ENCODE assay signal across 15 cellular contexts in the genomic region with DNA sequence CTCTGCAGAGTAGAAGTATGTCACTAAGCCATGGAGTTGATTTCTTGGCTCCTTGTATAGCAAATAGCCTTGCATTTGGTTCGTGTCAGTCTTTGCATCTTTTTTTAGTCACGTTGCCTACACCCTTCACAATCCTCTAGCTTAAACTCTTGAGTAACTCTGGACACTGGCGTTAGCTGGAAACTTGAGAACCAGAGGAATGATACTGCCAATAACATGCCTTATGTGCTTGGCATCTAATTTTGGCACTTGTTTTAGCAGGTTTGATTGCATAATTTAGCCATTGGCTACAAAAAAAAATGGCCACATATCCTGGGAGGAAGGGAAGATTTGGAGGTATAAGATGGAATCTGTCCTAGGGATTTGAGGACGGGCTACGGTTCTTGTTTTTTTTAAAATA.
DNase-seq lines count a peak whose midpoint lies in the region; FAIRE-seq and TF ChIP-seq lines count a peak whose summit lies in the region.
"Had no signal": no experiment of that assay in that cellular context is flagged by ENCODE, and none has a peak within 500 bp of the region (broad histone marks: within the 10 kb centered on the region; RNA-seq: fewer than 3 reads in every experiment).

No MANE protein-coding gene starts in this region.

- BruUV-seq in OCI-LY7 (replicated peaks; lab: Mats Ljungman, UMichigan): no TSS peak

- WGBS in esophagus squamous epithelium, 2 donors: 36 to 49% methylated on average over 5 of the region's 5 CpGs

- no peak for FAIRE-seq in D721Med (lab: Jason Lieb, UNC)

- CTCF ChIA-PET in OCI-LY7 (lab: Charles Lee; ENCODE audit: unreplicated experiment): no interaction called here

- peaks cover 57% of the 10 kb centered on the region for H3K79me2 ChIP-seq in osteoblast (ENCODE audit: insufficient read depth, low read length)
- H3K79me2 ChIP-seq in OCI-LY7 (ENCODE audit: insufficient read depth, low read depth, low read length): peaks cover 16% of the 10 kb centered on the region; the same call in 1 of the 2 replicates

- H4K20me1 ChIP-seq in osteoblast (ENCODE audit: insufficient read depth, low read length): no peaks in the 10 kb centered on the region
- H4K20me1 ChIP-seq in OCI-LY7 (ENCODE audit: insufficient read depth, low read length): no peaks in the 10 kb centered on the region

- no peaks in the 10 kb centered on the region for H3K36me3 ChIP-seq in esophagus squamous epithelium
- no peaks in the 10 kb centered on the region for H3K36me3 ChIP-seq in osteoblast (ENCODE audit: insufficient read depth, low read length)
- peaks cover 6% of the 10 kb centered on the region; the same call in 1 of the 2 replicates for H3K36me3 ChIP-seq in OCI-LY7 (ENCODE audit: insufficient read depth, low read length)

- H3K9me3 ChIP-seq in esophagus squamous epithelium: no peaks in the 10 kb centered on the region
- H3K9me3 ChIP-seq in osteoblast (ENCODE audit: low read depth, low read length): no peaks in the 10 kb centered on the region
- H3K9me3 ChIP-seq in OCI-LY7 (ENCODE audit: low read length): no peaks in the 10 kb centered on the region

- no peaks in the 10 kb centered on the region for H3K9me2 ChIP-seq in OCI-LY7 (ENCODE audit: insufficient read depth, low read length)

- peak overlapping the region in 3 of 4 donors; percentile 37 to 40 (median 38) for H3K27ac ChIP-seq in esophagus squamous epithelium
- peak overlapping the region; percentile 35 for H3K27ac ChIP-seq in osteoblast (ENCODE audit: low read depth, low read length)
- no peak overlapping the region for H3K27ac ChIP-seq in OCI-LY7 (ENCODE audit: low read depth, low read length, poor library complexity, severe bottlenecking)

- DNase-seq in GM03348 (ENCODE audit: low spot score) (peak; percentile 39), NCI-H446 treated with DMSO at 0.1 percent for 48 hours (lab: John Stamatoyannopoulos, UW) (peak; percentile 26), esophagus squamous epithelium (lab: John Stamatoyannopoulos, UW) (no peak), osteoblast (ENCODE audit: insufficient read length, low spot score, missing footprints) (no peak), D721Med (ENCODE audit: insufficient read length, low spot score) (no peak), OCI-LY7 (ENCODE audit: low spot score) (no peak), NCI-H1048 (lab: John Stamatoyannopoulos, UW) (no peak)
- no peak for DNase-seq in activated effector memory CD4-positive, alpha-beta T cell treated with anti-CD3 and anti-CD28 coated beads, Interleukin-2, amount 50 U/mL, for 16 hours
- DNase-seq: activated CD4-positive, alpha-beta T cell treated with anti-CD3 and anti-CD28 coated beads, Interleukin-2, amount 10 ng/mL, durations not matched to agents 7 days and 5 days; foreskin melanocyte; GDM1; NCI-H1092; NCI-H69; stimulated activated CD4-positive, alpha-beta T cell treated with anti-CD3 and anti-CD28 coated beads, Interleukin-15, amount 100 ng/mL, for 24 hours had no signal

- H3K4me2 ChIP-seq in osteoblast (ENCODE audit: insufficient read depth, low read length) (peak overlapping the region; percentile 17), OCI-LY7 (ENCODE audit: low read length) (no peak overlapping the region)

- TF ChIP-seq POLR2A in esophagus squamous epithelium (IDR thresholded peaks at IDR 0.05): no peak

- TF ChIP-seq CTCF in esophagus squamous epithelium (IDR thresholded peaks at IDR 0.05): no peak
- TF ChIP-seq CTCF in osteoblast (IDR thresholded peaks at IDR 0.05; ENCODE audit: extremely low read depth, low read depth, low read length): no peak
- no peak for TF ChIP-seq CTCF in D721Med (IDR thresholded peaks at IDR 0.05; ENCODE audit: insufficient read depth, missing control alignments)
- TF ChIP-seq CTCF in OCI-LY7 (conservative IDR thresholded peaks at IDR 0.05; ENCODE audit: low read length): no peak

- H3K27me3 ChIP-seq in esophagus squamous epithelium: no peaks in the 10 kb centered on the region
- no peaks in the 10 kb centered on the region for H3K27me3 ChIP-seq in osteoblast (ENCODE audit: insufficient read depth, low read length)
- H3K27me3 ChIP-seq: BLaER1 treated with 17β-estradiol and CSF1 and Interleukin-3, amounts not matched to agents 10 nM and 100 nM had no signal

- intact Hi-C loops in esophagus squamous epithelium (cut with DNase I): no loop called here
- intact Hi-C loops in OCI-LY7 (cut with micrococcal nuclease; ENCODE audit: unreplicated experiment): no loop called here

- POLR2A ChIA-PET in OCI-LY7 (lab: Charles Lee): interaction anchor here (0.6 to 2.0 kb wide), 4 partner anchors 11 to 143 kb away, joined by 3 to 5 read pairs (median 4); no protein-coding TSS in a partner anchor

- H3K4me3 ChIP-seq in esophagus squamous epithelium (no peak overlapping the region), osteoblast (ENCODE audit: insufficient read depth, low read length) (no peak overlapping the region), OCI-LY7 (ENCODE audit: low read depth, low read length, poor library complexity, severe bottlenecking) (no peak overlapping the region)
- H3K4me3 ChIP-seq: BLaER1 treated with 17β-estradiol and CSF1 and Interleukin-3, amounts not matched to agents 10 nM and 100 nM had no signal

- H2AFZ ChIP-seq in osteoblast (ENCODE audit: low read length) (no peak overlapping the region), OCI-LY7 (ENCODE audit: low read length) (no peak overlapping the region)

- H3K4me1 ChIP-seq in esophagus squamous epithelium (peaks cover 0 to 41% (median 19%) of the 10 kb centered on the region in 3 donors), osteoblast (ENCODE audit: insufficient read depth, low read length) (peaks cover 9% of the 10 kb centered on the region), OCI-LY7 (ENCODE audit: insufficient read depth, low read length, poor library complexity, severe bottlenecking) (peaks cover 65% of the 10 kb centered on the region)

Comparison
In these comparisons a context has a peak if more than half of its experiments do, and no peak if none do; other contexts are left out.
1. DNase-seq: peak in GM03348 (single experiment) and NCI-H446 treated with DMSO at 0.1 percent for 48 hours (single experiment); none in esophagus squamous epithelium (single experiment), osteoblast (single experiment), D721Med (single experiment), OCI-LY7 (single experiment), activated effector memory CD4-positive, alpha-beta T cell treated with anti-CD3 and anti-CD28 coated beads, Interleukin-2, amount 50 U/mL, for 16 hours (single experiment) and NCI-H1048 (single experiment).